14 cellular contexts compared by ENCODE assay signal in the genomic region with DNA sequence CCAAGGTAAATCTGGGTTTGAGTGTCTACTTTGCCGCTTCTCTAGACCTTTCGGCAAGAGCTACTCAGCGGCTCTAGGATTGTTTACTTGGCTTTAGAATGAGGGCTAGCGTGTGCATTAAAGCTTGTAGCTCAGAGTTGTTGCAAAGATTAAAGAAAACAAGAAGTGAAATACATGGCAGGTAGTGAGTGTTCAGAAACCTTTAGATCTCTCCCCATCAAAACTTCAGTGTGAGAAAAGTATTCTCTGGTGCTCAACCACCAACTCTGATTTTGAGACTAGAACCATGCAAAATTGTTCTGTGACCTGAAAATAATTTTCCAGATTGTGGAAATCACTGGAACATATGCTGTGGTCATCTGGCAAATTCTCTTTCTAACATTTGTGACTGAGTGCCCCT.
DNase-seq lines count a peak whose midpoint lies in the region; ATAC-seq and TF ChIP-seq lines count a peak whose summit lies in the region.
"Had no signal": no experiment of that assay in that cellular context is flagged by ENCODE, and none has a peak within 500 bp of the region (broad histone marks: within the 10 kb centered on the region; RNA-seq: fewer than 3 reads in every experiment).

No MANE protein-coding gene starts in this region.

- TF ChIP-seq CTCF in GM13977 (IDR thresholded peaks at IDR 0.05; ENCODE audit: extremely low read depth, insufficient read depth, missing control alignments) (no peak), GM20000 (IDR thresholded peaks at IDR 0.05; ENCODE audit: extremely low read depth, missing control alignments) (no peak)

- H3K9me3 Mint-ChIP-seq in activated naive CD8-positive, alpha-beta T cell treated with anti-CD3 and anti-CD28 coated beads for 36 hours, result no peaks in the 10 kb centered on the region

- in situ Hi-C loops in GM13977 (cut with MboI; ENCODE audit: low pct_unique_long_range_greater_than_20kb, low sequenced_read_pairs, unreplicated experiment), result no loop called here

- H3K4me3 Mint-ChIP-seq in activated naive CD8-positive, alpha-beta T cell treated with anti-CD3 and anti-CD28 coated beads for 36 hours, result no peak overlapping the region
- H3K4me3 Mint-ChIP-seq: immature natural killer cell; natural killer cell treated with Interleukin-12 subunit alpha and Interleukin-12 subunit beta and Interleukin-15 and Interleukin-18, amount 100 ng/mL, for 72 hours had no signal

- no peaks in the 10 kb centered on the region for H3K36me3 Mint-ChIP-seq in activated naive CD8-positive, alpha-beta T cell treated with anti-CD3 and anti-CD28 coated beads for 36 hours
- H3K36me3 Mint-ChIP-seq: immature natural killer cell; natural killer cell treated with Interleukin-12 subunit alpha and Interleukin-12 subunit beta and Interleukin-15 and Interleukin-18, amount 100 ng/mL, for 72 hours had no signal

- peak; percentile 46 for ATAC-seq in HG02981 (IDR thresholded peaks at IDR 0.05; ENCODE audit: unreplicated experiment)
- ATAC-seq: natural killer cell treated with Interleukin-12 subunit alpha and Interleukin-12 subunit beta and Interleukin-15 and Interleukin-18, amount 100 ng/mL, for 72 hours; stimulated activated naive CD8-positive, alpha-beta T cell treated with anti-CD3 and anti-CD28 coated beads, Interleukin-15, Interleukin-2, amounts not matched to agents 100 U/mL and 50 U/mL, for 24 hours had no signal

- DNase-seq in GM13977 (ENCODE audit: low spot score) (peak; percentile 50), GM20000 (ENCODE audit: low spot score) (peak; percentile 41), NCI-H524 treated with DMSO at 0.1 percent for 48 hours (lab: John Stamatoyannopoulos, UW) (peak; percentile 12), NCI-H1694 (lab: John Stamatoyannopoulos, UW) (no peak), pons (ENCODE audit: low spot score) (no peak)
- no peak for DNase-seq in stimulated activated CD4-positive, alpha-beta T cell treated with anti-CD3 and anti-CD28 coated beads, Interleukin-4, amount 100 ng/mL, for 1 hour
- DNase-seq in activated naive CD8-positive, alpha-beta T cell treated with anti-CD3 and anti-CD28 coated beads for 36 hours, result no peak
- DNase-seq: activated CD8-positive, alpha-beta memory T cell treated with anti-CD3 and anti-CD28 coated beads for 24 hours; immature natural killer cell; MV-4-11; stimulated activated CD4-positive, alpha-beta T cell treated with anti-CD3 and anti-CD28 coated beads, Interleukin-12 subunit alpha, Interleukin-12 subunit beta, amount 100 ng/mL, for 4 hours; stimulated activated naive CD8-positive, alpha-beta T cell treated with anti-CD3 and anti-CD28 coated beads, Interleukin-15, Interleukin-2, amounts not matched to agents 100 U/mL and 50 U/mL, for 24 hours had no signal

- H3K27me3 Mint-ChIP-seq in activated naive CD8-positive, alpha-beta T cell treated with anti-CD3 and anti-CD28 coated beads for 36 hours, result no peaks in the 10 kb centered on the region
- H3K27me3 Mint-ChIP-seq: natural killer cell treated with Interleukin-12 subunit alpha and Interleukin-12 subunit beta and Interleukin-15 and Interleukin-18, amount 100 ng/mL, for 72 hours had no signal

- no peaks in the 10 kb centered on the region for H3K4me1 Mint-ChIP-seq in activated naive CD8-positive, alpha-beta T cell treated with anti-CD3 and anti-CD28 coated beads for 36 hours
- H3K4me1 Mint-ChIP-seq: immature natural killer cell had no signal

- no peak overlapping the region for H3K27ac Mint-ChIP-seq in activated naive CD8-positive, alpha-beta T cell treated with anti-CD3 and anti-CD28 coated beads for 36 hours
- H3K27ac Mint-ChIP-seq: immature natural killer cell; natural killer cell treated with Interleukin-12 subunit alpha and Interleukin-12 subunit beta and Interleukin-15 and Interleukin-18, amount 100 ng/mL, for 72 hours had no signal

Comparison
In these comparisons a context has a peak if more than half of its experiments do, and no peak if none do; other contexts are left out.
1. DNase-seq: peak in GM13977 (single experiment), GM20000 (single experiment) and NCI-H524 treated with DMSO at 0.1 percent for 48 hours (single experiment); none in stimulated activated CD4-positive, alpha-beta T cell treated with anti-CD3 and anti-CD28 coated beads, Interleukin-4, amount 100 ng/mL, for 1 hour (single experiment), NCI-H1694 (single experiment), pons (single experiment) and activated naive CD8-positive, alpha-beta T cell treated with anti-CD3 and anti-CD28 coated beads for 36 hours (single experiment).